10 cellular contexts compared by ENCODE assay signal in the genomic region with DNA sequence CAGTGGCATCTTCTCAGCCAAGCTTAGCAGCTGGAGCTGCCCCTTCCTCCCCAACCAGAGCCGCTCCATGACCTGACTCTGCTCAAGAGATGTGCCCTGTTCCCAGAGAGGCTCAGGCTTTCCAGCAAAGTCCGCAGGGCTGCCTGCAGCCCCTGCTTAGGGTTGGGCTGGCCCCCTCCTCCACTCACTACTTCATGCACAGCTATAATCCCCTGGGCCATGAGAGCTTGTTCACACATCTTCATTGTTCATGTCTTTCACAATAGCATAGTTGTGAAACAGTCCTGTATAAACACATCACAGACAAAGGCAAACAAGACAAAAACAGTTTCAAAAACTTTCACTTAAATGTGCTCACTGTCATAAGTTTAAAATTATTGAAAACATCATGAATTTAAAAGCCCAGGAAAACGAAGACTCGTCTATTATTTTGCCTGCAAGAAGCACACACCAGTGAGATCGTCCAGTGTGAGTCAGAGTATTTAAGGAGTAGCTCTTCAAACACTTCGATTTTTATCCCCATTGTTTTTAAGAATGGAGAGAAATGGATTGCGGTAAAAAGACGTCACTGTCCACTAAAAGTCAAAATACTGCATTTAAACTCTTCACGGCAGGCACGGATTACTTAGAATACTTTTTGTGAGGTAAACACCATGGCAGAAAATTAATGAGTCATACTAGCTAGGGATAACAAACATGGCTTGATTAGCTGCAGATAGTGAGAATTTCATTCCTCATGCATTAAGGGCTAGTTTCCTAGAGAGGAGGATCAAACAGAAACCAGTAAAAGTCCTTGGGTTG. TPM values are rescaled to one million over a fixed set of nuclear protein-coding genes. Genes with fewer than 3 reads are reported as not detected.
DNase-seq lines count a peak whose midpoint lies in the region; ATAC-seq, FAIRE-seq and TF ChIP-seq lines count a peak whose summit lies in the region.
"Had no signal": no experiment of that assay in that cellular context is flagged by ENCODE, and none has a peak within 500 bp of the region (broad histone marks: within the 10 kb centered on the region; RNA-seq: fewer than 3 reads in every experiment).

No MANE protein-coding gene starts in this region.

- H3K4me1 ChIP-seq in kidney (ENCODE audit: control insufficient read depth in 1 of 2, insufficient read depth in 1 of 2, low read depth in 1 of 2, low read length in 2 of 2): peaks cover 0 to 3% of the 10 kb centered on the region in 2 donors
- H3K4me1 ChIP-seq: prostate gland had no signal

- intact Hi-C loops in kidney (cut with DNase I): no loop called here

- no peaks in the 10 kb centered on the region for H3K36me3 ChIP-seq in kidney (ENCODE audit: control insufficient read depth in 1 of 2, insufficient read depth in 2 of 2, low read length in 2 of 2)
- H3K36me3 ChIP-seq: prostate gland had no signal

- DNase-seq in Daoy (ENCODE audit: low read depth) (peak; percentile 67), fibroblast of peridontal ligament (ENCODE audit: extremely low read depth) (peak; percentile 84), renal cortical epithelial cell (ENCODE audit: low read depth) (peak; percentile 78), SW 1271 (lab: John Stamatoyannopoulos, UW) (no peak), kidney (no peak)
- DNase-seq in effector CD4-positive, alpha-beta T cell: no peak

- H3K4me3 ChIP-seq in kidney (ENCODE audit: low read length in 2 of 2): no peak overlapping the region
- H3K4me3 ChIP-seq: prostate gland had no signal

- no peak overlapping the region for H3K9ac ChIP-seq in kidney (ENCODE audit: low read length in 2 of 2)

- no peaks in the 10 kb centered on the region for H3K9me3 ChIP-seq in kidney (ENCODE audit: control insufficient read depth in 1 of 2, low read length in 2 of 2)
- H3K9me3 ChIP-seq: prostate gland had no signal

- ATAC-seq in HG03565 (IDR thresholded peaks at IDR 0.05; ENCODE audit: unreplicated experiment): no peak
- ATAC-seq: HCT116 had no signal

- no peak for FAIRE-seq in kidney (lab: Jason Lieb, UNC)

- H3K27ac ChIP-seq in kidney (ENCODE audit: low read depth in 2 of 2, low read length in 2 of 2): no peak overlapping the region
- H3K27ac ChIP-seq: prostate gland had no signal

- no peak for TF ChIP-seq CTCF in kidney (IDR thresholded peaks at IDR 0.05; ENCODE audit: borderline replicate concordance, extremely low read depth, insufficient read depth)

TF ChIP-seq in PFSK-1, 5 proteins besides CTCF, POLR2A, EP300 and RAD21:
- no peak for TF ChIP-seq REST (IDR thresholded peaks at IDR 0.05; ENCODE audit: insufficient read depth in 1 of 2, low read depth in 2 of 2, low read length in 2 of 2)
- TF ChIP-seq SIN3A (IDR thresholded peaks at IDR 0.05; ENCODE audit: borderline replicate concordance, insufficient read depth, low read length): 0 out of 2 replicates have a peak, but pooled peaks have one; percentile 10
- no peak for TF ChIP-seq POLR2AphosphoS5 (IDR thresholded peaks at IDR 0.05; ENCODE audit: low read depth, low read length)

RNA-seq across cellular contexts. Expression of gene S1PR3, which starts 40.7 kb away (rescaled TPM):
- 13.1 and 13.7 TPM in 2 replicates for total RNA-seq in Daoy (2014; rRNA removed; shearing (Covaris generic))
- 2.4 TPM for polyA plus RNA-seq in PFSK-1 (2012; ENCODE audit: insufficient read length, low read depth)
- total RNA-seq in renal cortical epithelial cell (1.8 and 4.5 TPM in 2 replicates), kidney (36.4 TPM)
- 12.4 TPM for polyA plus RNA-seq in kidney (ENCODE audit: insufficient read depth, low read depth, low replicate concordance)

Comparison
In these comparisons a context has a peak if more than half of its experiments do, and no peak if none do; other contexts are left out.
1. DNase-seq: peak in Daoy (single experiment), fibroblast of peridontal ligament (single experiment) and renal cortical epithelial cell (single experiment); none in SW 1271 (0 of 2), kidney (single experiment) and effector CD4-positive, alpha-beta T cell (single experiment).